In the genomic region with DNA sequence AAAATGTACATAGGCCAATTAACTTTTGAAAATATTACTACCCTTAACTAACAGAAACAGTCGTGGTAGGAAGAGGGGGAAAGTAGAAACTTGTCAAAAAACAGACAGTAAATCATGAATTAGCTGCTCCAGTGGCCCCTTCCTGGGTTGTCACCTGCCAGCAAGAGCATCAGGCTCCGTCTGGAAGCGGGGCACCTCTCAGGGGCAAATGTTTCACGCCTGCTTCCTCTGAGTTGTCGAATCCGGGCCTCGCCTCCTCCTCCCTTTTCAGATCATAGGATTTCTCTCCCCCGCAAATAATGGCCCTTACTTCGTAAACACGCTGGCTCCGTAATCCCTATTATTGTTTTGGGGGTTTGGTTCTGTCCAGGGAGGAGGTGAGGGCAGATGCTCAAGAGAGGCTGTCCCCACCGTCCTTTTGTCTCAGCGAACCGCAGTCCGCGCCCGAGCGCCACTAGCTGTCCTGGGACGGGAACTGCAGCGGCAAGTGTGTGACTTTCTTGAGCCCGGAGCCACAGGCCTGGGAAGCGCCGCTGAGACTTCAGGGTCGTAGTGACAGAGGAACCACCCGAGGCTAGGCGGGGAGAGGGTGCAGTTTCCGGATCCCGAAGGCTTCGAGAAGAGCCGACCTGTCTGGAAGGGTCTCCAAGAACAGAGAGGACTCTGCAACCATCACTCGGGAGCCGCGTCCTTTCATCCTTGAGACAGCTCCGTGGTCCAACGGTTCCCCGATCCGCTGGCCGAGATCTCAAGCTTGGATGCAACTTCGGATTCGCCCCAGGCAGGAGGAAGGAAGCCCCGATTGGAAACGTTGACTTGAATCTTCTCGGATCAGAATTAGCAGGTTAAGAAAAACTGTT, we compare ENCODE assay signal across 8 cellular contexts.
A peak's percentile ranks its signal among the peaks of the same experiment; 100 is the strongest.
DNase-seq lines count a peak whose midpoint lies in the region; ATAC-seq lines count a peak whose summit lies in the region.

No MANE protein-coding gene starts in this region.

- H3K14ac ChIP-seq in mesenchymal stem cell (ENCODE audit: low read length in 2 of 2), result no peak overlapping the region

- POLR2A ChIA-PET in activated CD4-positive, alpha-beta memory T cell treated with anti-CD3 and anti-CD28 coated beads for 36 hours (lab: Charles Lee), result interaction anchor here (1.1 to 1.2 kb wide), 3 partner anchors 17 to 66 kb away, joined by 3 to 5 read pairs (median 3); no protein-coding TSS in a partner anchor

- peak overlapping the region; percentile 94 to 99 (median 98) for H3K27ac Mint-ChIP-seq in CD4-positive, CD25-positive, alpha-beta regulatory T cell
- H3K27ac Mint-ChIP-seq in activated CD4-positive, alpha-beta memory T cell treated with anti-CD3 and anti-CD28 coated beads for 36 hours, result peak overlapping the region; percentile 84

- H3K36me3 ChIP-seq in CD4-positive, CD25-positive, alpha-beta regulatory T cell (ENCODE audit: control insufficient read depth, insufficient read depth, low read length), result no peaks in the 10 kb centered on the region
- no peaks in the 10 kb centered on the region for H3K36me3 ChIP-seq in mesenchymal stem cell (ENCODE audit: control insufficient read depth in 1 of 2, insufficient read depth in 2 of 2, low read depth in 1 of 2, low read length in 2 of 2)

- no peaks in the 10 kb centered on the region for H3K36me3 Mint-ChIP-seq in CD4-positive, CD25-positive, alpha-beta regulatory T cell
- peaks cover 8% of the 10 kb centered on the region for H3K36me3 Mint-ChIP-seq in activated CD4-positive, alpha-beta memory T cell treated with anti-CD3 and anti-CD28 coated beads for 36 hours

- whole genome bisulfite sequencing in mesenchymal stem cell, result 1% methylated on average over 38 of the region's 43 CpGs

- H2BK15ac ChIP-seq in mesenchymal stem cell (ENCODE audit: low read depth, poor library complexity, severe bottlenecking), result no peak overlapping the region

- H2BK5ac ChIP-seq in mesenchymal stem cell (ENCODE audit: low read depth, low read length, poor library complexity, severe bottlenecking), result no peak overlapping the region

- H3K27me3 Mint-ChIP-seq in CD4-positive, CD25-positive, alpha-beta regulatory T cell, result peaks cover 47% of the 10 kb centered on the region
- H3K27me3 Mint-ChIP-seq in activated CD4-positive, alpha-beta memory T cell treated with anti-CD3 and anti-CD28 coated beads for 36 hours, result peaks cover 15% of the 10 kb centered on the region

- no peak overlapping the region for H3K18ac ChIP-seq in mesenchymal stem cell (ENCODE audit: low read depth in 1 of 2, low read length in 2 of 2)

- H3K4ac ChIP-seq in mesenchymal stem cell (ENCODE audit: low read depth in 1 of 2, low read length in 2 of 2), result no peak overlapping the region

- no peaks in the 10 kb centered on the region for H3K9me3 ChIP-seq in CD4-positive, CD25-positive, alpha-beta regulatory T cell (ENCODE audit: control insufficient read depth in 2 of 2, low read length in 2 of 2)
- no peaks in the 10 kb centered on the region for H3K9me3 ChIP-seq in mesenchymal stem cell (ENCODE audit: control insufficient read depth, low read length)

- no peak overlapping the region for H2BK120ac ChIP-seq in mesenchymal stem cell (ENCODE audit: low read depth, low read length)

- peak overlapping the region in 1 of 2 experiments; percentile 3 for H3K23ac ChIP-seq in mesenchymal stem cell (ENCODE audit: low read length in 2 of 2)

- peaks cover 2% of the 10 kb centered on the region for H3K27me3 ChIP-seq in CD4-positive, CD25-positive, alpha-beta regulatory T cell (ENCODE audit: control insufficient read depth, insufficient read depth, low read length)
- no peaks in the 10 kb centered on the region for H3K27me3 ChIP-seq in mesenchymal stem cell (ENCODE audit: control insufficient read depth in 1 of 2, insufficient read depth in 1 of 2, low read length in 2 of 2)

- DNase-seq in CD4-positive, CD25-positive, alpha-beta regulatory T cell, result peak; percentile 46 to 86 (median 67)
- peak; percentile 95 for DNase-seq in NCI-H748 treated with DMSO at 0.1 percent for 48 hours (lab: John Stamatoyannopoulos, UW)
- DNase-seq in activated CD4-positive, alpha-beta memory T cell treated with anti-CD3 and anti-CD28 coated beads for 36 hours, result peak; percentile 90
- DNase-seq in effector CD4-positive, alpha-beta T cell, result peak; percentile 60
- DNase-seq in mesenchymal stem cell, result peak; percentile 87
- DNase-seq in stimulated activated CD8-positive, alpha-beta memory T cell treated with anti-CD3 and anti-CD28 coated beads, Interleukin-15, amount 100 ng/mL, for 1 hour (ENCODE audit: low read depth), result peak; percentile 45

- H3K4me1 ChIP-seq in CD4-positive, CD25-positive, alpha-beta regulatory T cell (ENCODE audit: control insufficient read depth, insufficient read depth, low read length, poor library complexity, severe bottlenecking), result peaks cover 11% of the 10 kb centered on the region
- no peaks in the 10 kb centered on the region for H3K4me1 ChIP-seq in mesenchymal stem cell (ENCODE audit: control insufficient read depth, insufficient read depth, low read depth, low read length)

- H2BK12ac ChIP-seq in mesenchymal stem cell (ENCODE audit: low read length in 2 of 2), result no peak overlapping the region

- no peak overlapping the region for H2AFZ ChIP-seq in mesenchymal stem cell (ENCODE audit: low read depth, low read length)

- peak overlapping the region; percentile 93 to 95 (median 94) for H3K4me3 Mint-ChIP-seq in CD4-positive, CD25-positive, alpha-beta regulatory T cell
- peak overlapping the region; percentile 87 for H3K4me3 Mint-ChIP-seq in activated CD4-positive, alpha-beta memory T cell treated with anti-CD3 and anti-CD28 coated beads for 36 hours

- H4K8ac ChIP-seq in mesenchymal stem cell (ENCODE audit: low read length), result peak overlapping the region; percentile 5

- intact Hi-C loops in activated CD4-positive, alpha-beta memory T cell treated with anti-CD3 and anti-CD28 coated beads for 36 hours (cut with micrococcal nuclease), result loop anchor here (1.0 to 5.0 kb wide), 8 partner anchors 33 to 510 kb away; no protein-coding TSS in a partner anchor

- peak overlapping the region; percentile 87 for H3K4me2 ChIP-seq in mesenchymal stem cell (ENCODE audit: low read length, poor library complexity, severe bottlenecking)

- peaks cover 0 to 11% (median 3%) of the 10 kb centered on the region in 7 donors for H3K9me3 Mint-ChIP-seq in CD4-positive, CD25-positive, alpha-beta regulatory T cell
- no peaks in the 10 kb centered on the region for H3K9me3 Mint-ChIP-seq in activated CD4-positive, alpha-beta memory T cell treated with anti-CD3 and anti-CD28 coated beads for 36 hours

- ATAC-seq in CD4-positive, CD25-positive, alpha-beta regulatory T cell (ENCODE audit: low read depth in 2 of 2), result peak; percentile 66 to 67
- peak; percentile 72 for ATAC-seq in GM19372 (IDR thresholded peaks at IDR 0.05; ENCODE audit: low read depth, unreplicated experiment)
- peak; percentile 55 for ATAC-seq in HG03520 (IDR thresholded peaks at IDR 0.05; ENCODE audit: unreplicated experiment)

- H3K4me1 Mint-ChIP-seq in CD4-positive, CD25-positive, alpha-beta regulatory T cell, result peaks cover 11 to 41% (median 26%) of the 10 kb centered on the region in 4 donors
- peaks cover 14% of the 10 kb centered on the region for H3K4me1 Mint-ChIP-seq in activated CD4-positive, alpha-beta memory T cell treated with anti-CD3 and anti-CD28 coated beads for 36 hours (ENCODE audit: low read depth)

- H3K79me1 ChIP-seq in mesenchymal stem cell (replicated peaks; ENCODE audit: low read length, poor library complexity, severe bottlenecking), result no peaks in the 10 kb centered on the region

- H4K91ac ChIP-seq in mesenchymal stem cell (ENCODE audit: low read length), result no peak overlapping the region

- peak overlapping the region; percentile 87 for H3K4me3 ChIP-seq in CD4-positive, CD25-positive, alpha-beta regulatory T cell (ENCODE audit: low read depth, low read length)
- H3K4me3 ChIP-seq in mesenchymal stem cell (ENCODE audit: insufficient read depth in 1 of 2, low read depth in 1 of 2, low read length in 2 of 2), result peak overlapping the region; percentile 66 to 89

- H3K9ac ChIP-seq in mesenchymal stem cell (ENCODE audit: low read length), result peak overlapping the region; percentile 80

- no peak overlapping the region for H2AK5ac ChIP-seq in mesenchymal stem cell (ENCODE audit: low read length, severe bottlenecking)

- peak overlapping the region; percentile 54 for H3K27ac ChIP-seq in CD4-positive, CD25-positive, alpha-beta regulatory T cell (ENCODE audit: insufficient read depth, low read length, poor library complexity, severe bottlenecking)
- H3K27ac ChIP-seq in mesenchymal stem cell (ENCODE audit: low read length, poor library complexity, severe bottlenecking), result peak overlapping the region; percentile 24

- CTCF ChIA-PET in activated CD4-positive, alpha-beta memory T cell treated with anti-CD3 and anti-CD28 coated beads for 36 hours (lab: Charles Lee), result interaction anchor here (0.6 to 2.3 kb wide), 11 partner anchors 11 to 1293 kb away, joined by 3 to 16 read pairs (median 4); a partner anchor contains a TSS

Comparison
In these comparisons a context has a peak if more than half of its experiments do, and no peak if none do; other contexts are left out.
1. Peak in every context shown above with its lines: DNase-seq, ATAC-seq, H3K4me3 ChIP-seq and H3K27ac ChIP-seq.
2. DNase-seq: peak in every context shown above with its lines; median percentile 95 in NCI-H748 treated with DMSO at 0.1 percent for 48 hours; 90 in activated CD4-positive, alpha-beta memory T cell treated with anti-CD3 and anti-CD28 coated beads for 36 hours; 87 in mesenchymal stem cell; 67 in CD4-positive, CD25-positive, alpha-beta regulatory T cell; 60 in effector CD4-positive, alpha-beta T cell; 45 in stimulated activated CD8-positive, alpha-beta memory T cell treated with anti-CD3 and anti-CD28 coated beads, Interleukin-15, amount 100 ng/mL, for 1 hour.